Comparison of ENCODE assay signal across 20 cellular contexts in genomic region chr15:74920472-74920871, GRCh38.
"Had no signal": no experiment of that assay in that cellular context is flagged by ENCODE, and none has a peak within 500 bp of the region (broad histone marks: within the 10 kb centered on the region; RNA-seq: fewer than 3 reads in every experiment).

No MANE protein-coding gene starts in this region.

- H3K9me3 ChIP-seq: esophagus squamous epithelium, gastrocnemius medialis, upper lobe of left lung had no signal

- H3K27ac ChIP-seq: cardiac muscle cell, esophagus squamous epithelium, gastrocnemius medialis had no signal

- DNase-seq: activated CD4-positive, alpha-beta T cell treated with anti-CD3 and anti-CD28 coated beads for 4 hours; activated CD4-positive, alpha-beta T cell treated with anti-CD3 and anti-CD28 coated beads, Interleukin-2, amount 50 U/mL, for 48 hours; activated CD4-positive, CD25-positive, alpha-beta regulatory T cell; activated CD8-positive, alpha-beta memory T cell treated with anti-CD3 and anti-CD28 coated beads, Interleukin-2, amount 50 U/mL, for 48 hours; activated naive CD4-positive, alpha-beta T cell treated with Interleukin-2 at 50 U/mL for 16 hours; activated naive CD8-positive, alpha-beta T cell treated with anti-CD3 and anti-CD28 coated beads, Interleukin-2, amount 10 ng/mL, durations not matched to agents 7 days and 5 days; activated T-cell treated with anti-CD3 and anti-CD28 coated beads, Interleukin-2, amount 50 U/mL, for 4 hours; amniotic stem cell; effector memory CD8-positive, alpha-beta T cell; esophagus squamous epithelium; gastrocnemius medialis; head of caudate nucleus; hypothalamus; naive B cell; occipital lobe; small intestine; stimulated activated CD4-positive, alpha-beta T cell treated with anti-CD3 and anti-CD28 coated beads, Interleukin-2, amount 100 ng/mL, for 24 hours; T1000; upper lobe of left lung had no signal

- H3K4me1 ChIP-seq: esophagus squamous epithelium, gastrocnemius medialis had no signal

- H3K27me3 ChIP-seq: cardiac muscle cell, esophagus squamous epithelium, gastrocnemius medialis, upper lobe of left lung had no signal

- H3K4me3 ChIP-seq: cardiac muscle cell, esophagus squamous epithelium, gastrocnemius medialis, upper lobe of left lung had no signal
